ENCODE assay signal across 10 cellular contexts in the genomic region with DNA sequence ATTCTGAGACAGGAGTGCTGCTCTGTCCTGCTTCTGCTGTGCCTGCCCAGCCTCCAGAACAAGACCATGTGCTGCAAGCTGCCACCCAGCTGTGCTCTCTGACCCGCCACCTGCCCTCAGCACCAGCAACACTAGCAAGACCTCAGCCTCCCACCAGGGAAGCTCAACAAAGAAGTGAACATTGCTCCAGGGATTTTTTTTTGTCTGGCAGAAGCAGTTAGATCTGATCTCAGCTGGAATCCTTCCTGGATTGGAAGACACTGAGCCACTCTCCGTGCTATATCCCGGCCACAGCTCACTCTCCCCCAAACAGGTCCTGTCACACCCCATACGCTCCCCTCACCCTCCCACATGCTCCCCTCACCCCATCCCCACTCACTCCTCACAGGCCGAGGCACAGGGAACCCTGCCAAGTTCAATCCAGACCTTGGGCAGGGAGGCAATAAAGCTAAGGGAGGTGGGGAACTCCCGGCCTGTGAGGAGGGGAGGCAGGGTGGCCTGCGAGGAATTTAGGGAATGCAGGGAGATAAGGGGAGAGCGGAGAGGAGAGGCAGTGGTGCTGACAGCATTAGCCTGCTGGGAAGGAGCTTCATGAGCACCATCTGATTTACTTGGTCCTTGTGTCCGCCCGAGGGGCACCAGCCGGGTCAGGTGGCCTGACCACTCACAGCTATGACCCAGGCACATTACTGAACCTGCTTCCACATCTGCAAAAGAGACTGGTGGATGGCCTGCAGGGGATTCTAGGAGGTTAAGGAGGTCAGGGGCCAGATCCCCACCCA. TPM values are rescaled to one million over a fixed set of nuclear protein-coding genes. Genes with fewer than 3 reads are reported as not detected.
DNase-seq lines count a peak whose midpoint lies in the region; ATAC-seq and TF ChIP-seq lines count a peak whose summit lies in the region.
"Had no signal": no experiment of that assay in that cellular context is flagged by ENCODE, and none has a peak within 500 bp of the region (broad histone marks: within the 10 kb centered on the region; RNA-seq: fewer than 3 reads in every experiment).

No MANE protein-coding gene starts in this region.

- H3K36me3 Mint-ChIP-seq in natural killer cell, result no peaks in the 10 kb centered on the region

- DNase-seq in NCI-H82 (lab: John Stamatoyannopoulos, UW), result peak; percentile 43
- no peak for DNase-seq in NCI-H82 treated with DMSO at 0.1 percent for 48 hours (lab: John Stamatoyannopoulos, UW; ENCODE audit: unreplicated experiment)
- DNase-seq in brain pericyte (ENCODE audit: low read depth, low spot score), result peak; percentile 47
- DNase-seq in left kidney (ENCODE audit: low read depth, low spot score), result peak; percentile 88
- no peak for DNase-seq in natural killer cell
- DNase-seq in activated CD8-positive, alpha-beta memory T cell treated with anti-CD3 and anti-CD28 coated beads, Interleukin-2, amount 50 U/mL, for 48 hours, result no peak
- DNase-seq: dorsolateral prefrontal cortex had no signal

- peak overlapping the region; percentile 48 for H3K27ac ChIP-seq in urinary bladder (ENCODE audit: low read depth)

- intact Hi-C loops in natural killer cell (cut with micrococcal nuclease), result no loop called here

- H3K4me3 Mint-ChIP-seq in natural killer cell, result no peak overlapping the region
- H3K4me3 Mint-ChIP-seq: B cell had no signal

- WGBS in urinary bladder, result 25% methylated on average over 11 of the region's 11 CpGs

- H3K4me1 Mint-ChIP-seq in natural killer cell, result no peaks in the 10 kb centered on the region

- TF ChIP-seq CTCF in natural killer cell (IDR thresholded peaks at IDR 0.05), result no peak

- no peaks in the 10 kb centered on the region for H3K9me3 Mint-ChIP-seq in natural killer cell

- ATAC-seq in natural killer cell, result no peak
- no peak for ATAC-seq in GM18511 (IDR thresholded peaks at IDR 0.05; ENCODE audit: unreplicated experiment)

- no peaks in the 10 kb centered on the region for H3K27me3 Mint-ChIP-seq in natural killer cell (ENCODE audit: low read depth in 2 of 2)
- H3K27me3 Mint-ChIP-seq: B cell had no signal

- no peaks in the 10 kb centered on the region for H3K4me1 ChIP-seq in urinary bladder (ENCODE audit: insufficient read depth)

- no peak overlapping the region for H3K4me3 ChIP-seq in urinary bladder (ENCODE audit: low read depth, low read length)
- H3K4me3 ChIP-seq: dorsolateral prefrontal cortex had no signal

- H3K36me3 ChIP-seq in urinary bladder (ENCODE audit: insufficient read depth), result no peaks in the 10 kb centered on the region

- H3K27ac Mint-ChIP-seq in natural killer cell, result no peak overlapping the region
- H3K27ac Mint-ChIP-seq: B cell had no signal

RNA-seq across cellular contexts. Expression of a gene that starts 29.7 kb away (rescaled TPM):
- total RNA-seq in urinary bladder, result 5.8 TPM
- 36.0 TPM for polyA plus RNA-seq in urinary bladder
- 1 to 10 TPM in 2 of 3 donors, under 1 TPM in 1; 0.73 to 4.3 (median 2.8) TPM for total RNA-seq in natural killer cell

Comparison
In these comparisons a context has a peak if more than half of its experiments do, and no peak if none do; other contexts are left out.
1. DNase-seq: peak in NCI-H82 (single experiment), brain pericyte (single experiment) and left kidney (single experiment); none in NCI-H82 treated with DMSO at 0.1 percent for 48 hours (single experiment), natural killer cell (single experiment) and activated CD8-positive, alpha-beta memory T cell treated with anti-CD3 and anti-CD28 coated beads, Interleukin-2, amount 50 U/mL, for 48 hours (single experiment).